ENCODE assay signal across 12 cellular contexts in genomic region chr4:8438743-8439142, GRCh38. TPM values are rescaled to one million over a fixed set of nuclear protein-coding genes. Genes with fewer than 3 reads are reported as not detected.
A peak's percentile ranks its signal among the peaks of the same experiment; 100 is the strongest.
DNase-seq lines count a peak whose midpoint lies in the region; ATAC-seq and TF ChIP-seq lines count a peak whose summit lies in the region.
"Had no signal": no experiment of that assay in that cellular context is flagged by ENCODE, and none has a peak within 500 bp of the region (broad histone marks: within the 10 kb centered on the region; RNA-seq: fewer than 3 reads in every experiment).

No MANE protein-coding gene starts in this region.

- H3K18ac ChIP-seq in IMR-90 (ENCODE audit: low read depth, low read length), result no peak overlapping the region

- no peak overlapping the region for H2AFZ ChIP-seq in IMR-90 (replicated peaks; ENCODE audit: low read length, poor library complexity)

- no peak for TF ChIP-seq POLR2A in IMR-90 (IDR thresholded peaks at IDR 0.05; ENCODE audit: low read depth, low read length)

- peak overlapping the region in 1 of 3 donors; percentile 100 for H3K27ac Mint-ChIP-seq in CD4-positive, CD25-positive, alpha-beta regulatory T cell
- H3K27ac Mint-ChIP-seq in MCF 10A (ENCODE audit: low read depth, unreplicated experiment), result peak overlapping the region; percentile 100
- peak overlapping the region in 8 of 9 donors; percentile 7 to 98 (median 55) for H3K27ac Mint-ChIP-seq in naive thymus-derived CD4-positive, alpha-beta T cell

- no peak for TF ChIP-seq CTCF in IMR-90 (conservative IDR thresholded peaks at IDR 0.05; ENCODE audit: low read depth, low read length)
- TF ChIP-seq CTCF in MCF 10A (IDR thresholded peaks at IDR 0.05; ENCODE audit: unreplicated experiment), result no peak
- no peak for TF ChIP-seq CTCF in brain microvascular endothelial cell (IDR thresholded peaks at IDR 0.05; ENCODE audit: low read depth, low read length, missing control alignments)

- POLR2A ChIA-PET in IMR-90 (lab: Charles Lee; ENCODE audit: unreplicated experiment), result no interaction called here
- POLR2A ChIA-PET in MCF 10A (lab: Yijun Ruan, JAX), result interaction anchor here (0.7 to 6.7 kb wide), 2 partner anchors 11 to 715 kb away, joined by 3 to 105 read pairs; no protein-coding TSS in a partner anchor
- POLR2A ChIA-PET in naive thymus-derived CD4-positive, alpha-beta T cell (lab: Charles Lee), result interaction anchor here (0.7 to 1.8 kb wide), 2 partner anchors 10 to 264 kb away, joined by 3 to 8 read pairs; no protein-coding TSS in a partner anchor

- no peak overlapping the region; the same call in 1 of the 2 replicates for H3K4ac ChIP-seq in IMR-90 (ENCODE audit: low read depth, low read length)

- no peak overlapping the region for H2BK120ac ChIP-seq in IMR-90 (ENCODE audit: low read depth, low read length)

- no peak overlapping the region for H2BK20ac ChIP-seq in IMR-90 (ENCODE audit: low read depth, low read length)

- no peak overlapping the region for H2BK15ac ChIP-seq in IMR-90 (ENCODE audit: low read depth, low read length)

- in situ Hi-C loops in IMR-90 (cut with MboI; ENCODE audit: low sequenced_read_pairs), result loop anchor here (25.0 kb wide), 1 partner anchor 1649 kb away; no protein-coding TSS in a partner anchor
- in situ Hi-C loops in brain microvascular endothelial cell (cut with HindIII; ENCODE audit: low pct_ligation_motif_present, low sequenced_read_pairs), result no loop called here

- H3K56ac ChIP-seq in IMR-90 (ENCODE audit: extremely low read depth, insufficient read depth, low read length), result no peak overlapping the region

- no peak overlapping the region for H4K91ac ChIP-seq in IMR-90 (ENCODE audit: insufficient read depth, low read depth, low read length)

- peak overlapping the region; percentile 49 to 99 (median 82) for H3K4me3 Mint-ChIP-seq in CD4-positive, CD25-positive, alpha-beta regulatory T cell
- H3K4me3 Mint-ChIP-seq in MCF 10A (ENCODE audit: unreplicated experiment), result peak overlapping the region; percentile 98
- H3K4me3 Mint-ChIP-seq in naive thymus-derived CD4-positive, alpha-beta T cell, result peak overlapping the region in 8 of 10 donors; percentile 39 to 100 (median 73)

- H3K4me1 Mint-ChIP-seq in CD4-positive, CD25-positive, alpha-beta regulatory T cell, result peaks cover 53 to 94% (median 69%) of the 10 kb centered on the region in 4 donors
- peaks cover 58% of the 10 kb centered on the region for H3K4me1 Mint-ChIP-seq in MCF 10A (ENCODE audit: insufficient read depth, unreplicated experiment)
- H3K4me1 Mint-ChIP-seq in naive thymus-derived CD4-positive, alpha-beta T cell, result peaks cover 60 to 89% (median 88%) of the 10 kb centered on the region in 7 donors

- peaks cover 9% of the 10 kb centered on the region; the same call in 1 of the 2 replicates for H3K9me1 ChIP-seq in IMR-90 (ENCODE audit: insufficient read depth, low read length)

- peaks cover 64% of the 10 kb centered on the region for H3K4me1 ChIP-seq in CD4-positive, CD25-positive, alpha-beta regulatory T cell (ENCODE audit: control insufficient read depth, insufficient read depth, low read length, poor library complexity, severe bottlenecking)
- H3K4me1 ChIP-seq in IMR-90 (ENCODE audit: control insufficient read depth, insufficient read depth, low read length), result peaks cover 12% of the 10 kb centered on the region
- peaks cover 31 to 39% of the 10 kb centered on the region in 2 donors for H3K4me1 ChIP-seq in naive thymus-derived CD4-positive, alpha-beta T cell (ENCODE audit: control insufficient read depth in 2 of 2, insufficient read depth in 2 of 2, low read length in 2 of 2)

- H4K8ac ChIP-seq in IMR-90 (ENCODE audit: low read depth in 2 of 2, low read length in 2 of 2), result no peak overlapping the region

- H3K4me3 ChIP-seq in CD4-positive, CD25-positive, alpha-beta regulatory T cell (ENCODE audit: low read depth, low read length), result no peak overlapping the region
- H3K4me3 ChIP-seq in IMR-90 (ENCODE audit: insufficient read depth, low read depth, low read length) (no peak overlapping the region), brain microvascular endothelial cell (ENCODE audit: low read depth, low read length) (no peak overlapping the region)
- no peak overlapping the region for H3K4me3 ChIP-seq in naive thymus-derived CD4-positive, alpha-beta T cell (ENCODE audit: low read length)

- H4K5ac ChIP-seq in IMR-90 (ENCODE audit: low read depth, low read length), result no peak overlapping the region

- no peak for DNase-seq in CD4-positive, CD25-positive, alpha-beta regulatory T cell
- no peak for DNase-seq in IMR-90
- DNase-seq in MCF 10A (ENCODE audit: unreplicated experiment), result no peak
- no peak for DNase-seq in naive thymus-derived CD4-positive, alpha-beta T cell
- DNase-seq in A172 (ENCODE audit: low spot score), result no peak
- DNase-seq in stimulated activated CD4-positive, alpha-beta T cell treated with anti-CD3 and anti-CD28 coated beads, Interleukin-4, amount 100 ng/mL, for 1 hour, result no peak
- no peak for DNase-seq in brain microvascular endothelial cell
- DNase-seq in activated CD4-positive, CD25-positive, alpha-beta regulatory T cell treated with anti-CD3 and anti-CD28 coated beads, Interleukin-2, amount 50 U/mL, for 72 hours, result no peak
- DNase-seq: foreskin melanocyte; midbrain; MV-4-11; stimulated activated CD4-positive, alpha-beta T cell treated with anti-CD3 and anti-CD28 coated beads, Interleukin-15, amount 100 ng/mL, for 24 hours had no signal

- no peak overlapping the region for H2BK5ac ChIP-seq in IMR-90 (ENCODE audit: low read depth, low read length, poor library complexity, severe bottlenecking)

- peak overlapping the region; percentile 26; the same call in 1 of the 2 replicates for H3K4me2 ChIP-seq in IMR-90 (ENCODE audit: low read depth, low read length)

- H3K9me3 Mint-ChIP-seq in CD4-positive, CD25-positive, alpha-beta regulatory T cell, result no peaks in the 10 kb centered on the region
- H3K9me3 Mint-ChIP-seq in MCF 10A (ENCODE audit: unreplicated experiment), result no peaks in the 10 kb centered on the region
- H3K9me3 Mint-ChIP-seq in naive thymus-derived CD4-positive, alpha-beta T cell, result peaks cover 0 to 9% (median 0%) of the 10 kb centered on the region in 11 donors

- CTCF ChIA-PET in IMR-90 (lab: Yijun Ruan, JAX) (interaction anchor here (0.6 to 1.5 kb wide), 2 partner anchors 10 to 252 kb away, joined by 4 to 7 read pairs; no protein-coding TSS in a partner anchor), MCF 10A (lab: Yijun Ruan, JAX) (interaction anchor here (0.6 to 1.8 kb wide), 5 partner anchors 12 to 262 kb away, joined by 3 to 5 read pairs (median 3); no protein-coding TSS in a partner anchor)
- CTCF ChIA-PET in naive thymus-derived CD4-positive, alpha-beta T cell (lab: Charles Lee), result interaction anchor here (0.7 kb wide), 1 partner anchor 10 kb away, joined by 3 read pairs; no protein-coding TSS in a partner anchor

- peaks cover 12% of the 10 kb centered on the region; the same call in 1 of the 2 replicates for H4K20me1 ChIP-seq in IMR-90 (ENCODE audit: insufficient read depth, low read length)

- H3K36me3 Mint-ChIP-seq in CD4-positive, CD25-positive, alpha-beta regulatory T cell, result peaks cover 8% of the 10 kb centered on the region
- peaks cover 17% of the 10 kb centered on the region for H3K36me3 Mint-ChIP-seq in MCF 10A (ENCODE audit: insufficient read depth, unreplicated experiment)
- peaks cover 0 to 10% (median 6%) of the 10 kb centered on the region in 5 donors for H3K36me3 Mint-ChIP-seq in naive thymus-derived CD4-positive, alpha-beta T cell

- H3K27ac ChIP-seq in CD4-positive, CD25-positive, alpha-beta regulatory T cell (ENCODE audit: insufficient read depth, low read length, poor library complexity, severe bottlenecking), result no peak overlapping the region
- H3K27ac ChIP-seq in IMR-90 (ENCODE audit: insufficient read depth, low read length), result no peak overlapping the region
- no peak overlapping the region for H3K27ac ChIP-seq in naive thymus-derived CD4-positive, alpha-beta T cell (ENCODE audit: low read depth, low read length)
- H3K27ac ChIP-seq in brain microvascular endothelial cell, result no peak overlapping the region

- no peak for ATAC-seq in CD4-positive, CD25-positive, alpha-beta regulatory T cell (ENCODE audit: low read depth in 2 of 2)
- ATAC-seq in IMR-90 (ENCODE audit: low read depth), result no peak
- no peak for ATAC-seq in naive thymus-derived CD4-positive, alpha-beta T cell

- WGBS in IMR-90 (ENCODE audit: extremely low coverage in 2 of 2, insufficient read length in 1 of 2), 2 experiments, result 58% methylated on average over 6 of the region's 11 CpGs; no CpG with 5 or more reads in 1 of the 2 experiments

- H3K23ac ChIP-seq in IMR-90 (ENCODE audit: low read depth, low read length), result no peak overlapping the region

- H3K27me3 Mint-ChIP-seq in CD4-positive, CD25-positive, alpha-beta regulatory T cell, result no peaks in the 10 kb centered on the region
- H3K27me3 Mint-ChIP-seq in MCF 10A (ENCODE audit: insufficient read depth, unreplicated experiment), result no peaks in the 10 kb centered on the region
- peaks cover 0 to 2% (median 0%) of the 10 kb centered on the region in 5 donors for H3K27me3 Mint-ChIP-seq in naive thymus-derived CD4-positive, alpha-beta T cell

- no peak overlapping the region for H2AK9ac ChIP-seq in IMR-90 (replicated peaks; ENCODE audit: low read depth, low read length, poor library complexity)

- TF ChIP-seq RAD21 in IMR-90 (IDR thresholded peaks at IDR 0.05; ENCODE audit: low read length), result no peak

- no peak overlapping the region for H3K9ac ChIP-seq in IMR-90 (ENCODE audit: low read depth, low read length)

- BruUV-seq in IMR-90 (replicated peaks; lab: Mats Ljungman, UMichigan) (no TSS peak), MCF 10A (replicated peaks; lab: Mats Ljungman, UMichigan) (no TSS peak)

- no peaks in the 10 kb centered on the region for H3K9me3 ChIP-seq in CD4-positive, CD25-positive, alpha-beta regulatory T cell (ENCODE audit: control insufficient read depth in 2 of 2, low read length in 2 of 2)
- no peaks in the 10 kb centered on the region for H3K9me3 ChIP-seq in IMR-90 (ENCODE audit: control insufficient read depth, insufficient read depth, low read length)
- no peaks in the 10 kb centered on the region for H3K9me3 ChIP-seq in naive thymus-derived CD4-positive, alpha-beta T cell (ENCODE audit: control insufficient read depth in 2 of 3, low read length in 3 of 3)

- peaks cover 30 to 70% of the 10 kb centered on the region in 2 experiments for H3K79me1 ChIP-seq in IMR-90 (ENCODE audit: low read depth in 1 of 2, low read length in 2 of 2)

- H3K27me3 ChIP-seq in CD4-positive, CD25-positive, alpha-beta regulatory T cell (ENCODE audit: control insufficient read depth, insufficient read depth, low read length), result no peaks in the 10 kb centered on the region
- H3K27me3 ChIP-seq in IMR-90 (ENCODE audit: control insufficient read depth, insufficient read depth, low read length), result no peaks in the 10 kb centered on the region
- no peaks in the 10 kb centered on the region for H3K27me3 ChIP-seq in naive thymus-derived CD4-positive, alpha-beta T cell (ENCODE audit: control insufficient read depth in 2 of 2, insufficient read depth in 2 of 2, low read length in 2 of 2)
- H3K27me3 ChIP-seq in brain microvascular endothelial cell (replicated peaks), result no peaks in the 10 kb centered on the region

- dilution Hi-C loops in IMR-90 (cut with HindIII; ENCODE audit: low sequenced_read_pairs, unreplicated experiment), result no loop called here

- no peak overlapping the region for H3K14ac ChIP-seq in IMR-90 (replicated peaks; ENCODE audit: low read depth, low read length)

- peak overlapping the region; percentile 39 for H2AK5ac ChIP-seq in IMR-90 (ENCODE audit: low read depth, low read length)

- no peaks in the 10 kb centered on the region for H3K36me3 ChIP-seq in CD4-positive, CD25-positive, alpha-beta regulatory T cell (ENCODE audit: control insufficient read depth, insufficient read depth, low read length)
- no peaks in the 10 kb centered on the region for H3K36me3 ChIP-seq in IMR-90 (ENCODE audit: control insufficient read depth, insufficient read depth, low read length)
- H3K36me3 ChIP-seq in naive thymus-derived CD4-positive, alpha-beta T cell (ENCODE audit: control insufficient read depth in 2 of 3, insufficient read depth in 3 of 3, low read length in 3 of 3), result peaks cover 0 to 7% (median 0%) of the 10 kb centered on the region in 3 experiments
- H3K36me3 ChIP-seq in brain microvascular endothelial cell (replicated peaks), result no peaks in the 10 kb centered on the region

- intact Hi-C loops in IMR-90 (cut with micrococcal nuclease) (no loop called here), MCF 10A (cut with micrococcal nuclease) (no loop called here)
- intact Hi-C loops in naive thymus-derived CD4-positive, alpha-beta T cell (cut with micrococcal nuclease), result no loop called here

RNA-seq across cellular contexts. Expression of gene ACOX3, which starts 1.8 kb away (rescaled TPM):
- 13.2 TPM for total RNA-seq in CD4-positive, CD25-positive, alpha-beta regulatory T cell
- polyA plus RNA-seq in CD4-positive, CD25-positive, alpha-beta regulatory T cell, result 10 to 100 TPM; 13.0 to 22.0 (median 14.7) TPM
- total RNA-seq in IMR-90 (2012; rRNA removed), result 24.2 and 25.8 TPM in 2 replicates
- 13.2 and 15.2 TPM in 2 replicates for polyA plus RNA-seq in IMR-90 (2012; rRNA removed)
- 8.9 and 9.6 TPM in 2 replicates for polyA plus RNA-seq in IMR-90 (2012; cell fraction: cytosol; rRNA removed)
- polyA plus RNA-seq in IMR-90 (2012; cell fraction: nucleus; rRNA removed; ENCODE audit: low replicate concordance), result 18.2 and 21.1 TPM in 2 replicates
- total RNA-seq in MCF 10A (2022), result 17.9 TPM in 2 replicates
- total RNA-seq in naive thymus-derived CD4-positive, alpha-beta T cell, result 10 to 100 TPM; 10.9 to 20.5 (median 14.8) TPM
- 10 to 100 TPM; 16.1 to 19.1 TPM for polyA plus RNA-seq in naive thymus-derived CD4-positive, alpha-beta T cell
- total RNA-seq in A172 (2014; rRNA removed; shearing (Covaris generic)), result 21.9 and 26.5 TPM in 2 replicates

RNA-seq across cellular contexts. Expression of gene TRMT44, which starts 1.8 kb away (rescaled TPM):
- total RNA-seq in CD4-positive, CD25-positive, alpha-beta regulatory T cell, result 26.2 TPM
- polyA plus RNA-seq in CD4-positive, CD25-positive, alpha-beta regulatory T cell, result 10 to 100 TPM; 10.9 to 18.8 (median 13.2) TPM
- total RNA-seq in IMR-90 (2012; rRNA removed) (7.3 and 9.7 TPM in 2 replicates), MCF 10A (2022) (23.2 and 24.4 TPM in 2 replicates)
- 6.3 and 8.1 TPM in 2 replicates for polyA plus RNA-seq in IMR-90 (2012; rRNA removed)
- polyA plus RNA-seq in IMR-90 (2012; cell fraction: cytosol; rRNA removed), result 3.5 and 5.1 TPM in 2 replicates
- 15.8 and 24.6 TPM in 2 replicates for polyA plus RNA-seq in IMR-90 (2012; cell fraction: nucleus; rRNA removed; ENCODE audit: low replicate concordance)
- total RNA-seq in naive thymus-derived CD4-positive, alpha-beta T cell, result 10 to 100 TPM; 28.5 to 33.7 (median 29.6) TPM
- polyA plus RNA-seq in naive thymus-derived CD4-positive, alpha-beta T cell, result 10 to 100 TPM; 13.8 to 21.3 TPM
- 8.4 and 10.0 TPM in 2 replicates for total RNA-seq in A172 (2014; rRNA removed; shearing (Covaris generic))
